Comparison of ENCODE assay signal across 8 cellular contexts in the genomic region with DNA sequence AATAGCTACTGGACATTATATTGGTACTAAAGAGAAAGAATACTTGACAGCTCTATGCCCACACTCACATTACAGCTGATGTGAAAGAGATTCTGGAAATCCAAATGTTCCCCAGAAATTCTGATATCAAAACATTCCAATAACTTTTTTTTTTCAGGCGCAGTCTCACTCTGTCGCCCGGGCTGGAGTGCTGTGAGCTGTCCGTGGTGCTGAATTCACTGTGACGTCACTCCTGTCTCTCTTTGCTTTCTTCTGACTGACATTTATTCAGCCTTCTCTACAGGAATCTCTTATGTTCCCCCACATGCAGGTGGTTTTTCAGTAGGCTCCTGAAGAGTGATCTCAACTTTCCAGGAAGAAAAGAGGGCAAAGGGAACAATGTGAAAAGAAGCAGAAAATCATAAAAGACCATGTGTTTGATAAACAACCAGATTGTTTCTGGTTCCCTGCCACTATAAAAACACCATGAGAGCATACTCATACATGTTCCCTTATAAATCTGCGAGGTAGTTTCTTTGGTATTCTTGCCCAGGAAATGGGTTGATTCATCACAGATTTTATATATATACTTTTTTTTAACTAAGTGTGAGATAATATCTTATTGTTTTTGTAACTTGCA. TPM values are rescaled to one million over a fixed set of nuclear protein-coding genes. Genes with fewer than 3 reads are reported as not detected.
DNase-seq lines count a peak whose midpoint lies in the region; ATAC-seq and TF ChIP-seq lines count a peak whose summit lies in the region.

No MANE protein-coding gene starts in this region.

- H3K27me3 Mint-ChIP-seq in CD4-positive, CD25-positive, alpha-beta regulatory T cell = peaks cover 24% of the 10 kb centered on the region
- H3K27me3 Mint-ChIP-seq in activated CD4-positive, alpha-beta T cell treated with anti-CD3 and anti-CD28 coated beads for 36 hours = peaks cover 41% of the 10 kb centered on the region

- peaks cover 0 to 4% (median 0%) of the 10 kb centered on the region in 7 donors for H3K9me3 Mint-ChIP-seq in CD4-positive, CD25-positive, alpha-beta regulatory T cell
- H3K9me3 Mint-ChIP-seq in activated CD4-positive, alpha-beta T cell treated with anti-CD3 and anti-CD28 coated beads for 36 hours (ENCODE audit: low read depth) = no peaks in the 10 kb centered on the region

- H3K14ac ChIP-seq in mesenchymal stem cell (ENCODE audit: low read length in 2 of 2) = no peak overlapping the region

- CTCF ChIA-PET in activated CD4-positive, alpha-beta T cell treated with anti-CD3 and anti-CD28 coated beads for 36 hours (lab: Charles Lee) = no interaction called here

- no peaks in the 10 kb centered on the region for H3K4me1 ChIP-seq in CD4-positive, CD25-positive, alpha-beta regulatory T cell (ENCODE audit: control insufficient read depth, insufficient read depth, low read length, poor library complexity, severe bottlenecking)
- no peaks in the 10 kb centered on the region for H3K4me1 ChIP-seq in mesenchymal stem cell (ENCODE audit: control insufficient read depth, insufficient read depth, low read depth, low read length)

- TF ChIP-seq CTCF in dorsolateral prefrontal cortex (IDR thresholded peaks at IDR 0.05 in 54 of 56, conservative IDR thresholded peaks at IDR 0.05 in 2 of 56; ENCODE audit: low read depth in 1 of 56, partially characterized antibody in 56 of 56) = peak in 11 of 56 donors; percentile 7 to 38 (median 19)

- no peak overlapping the region for H4K91ac ChIP-seq in mesenchymal stem cell (ENCODE audit: low read length)

- H3K4me1 Mint-ChIP-seq in CD4-positive, CD25-positive, alpha-beta regulatory T cell = no peaks in the 10 kb centered on the region
- H3K4me1 Mint-ChIP-seq in activated CD4-positive, alpha-beta T cell treated with anti-CD3 and anti-CD28 coated beads for 36 hours = no peaks in the 10 kb centered on the region

- ATAC-seq in CD4-positive, CD25-positive, alpha-beta regulatory T cell (ENCODE audit: low read depth in 2 of 2) = no peak
- no peak for ATAC-seq in activated CD4-positive, alpha-beta T cell treated with anti-CD3 and anti-CD28 coated beads for 36 hours

- H3K27me3 ChIP-seq in CD4-positive, CD25-positive, alpha-beta regulatory T cell (ENCODE audit: control insufficient read depth, insufficient read depth, low read length) = peaks cover 2% of the 10 kb centered on the region
- H3K27me3 ChIP-seq in dorsolateral prefrontal cortex (peaks cover 0 to 14% (median 0%) of the 10 kb centered on the region in 45 donors), mesenchymal stem cell (ENCODE audit: control insufficient read depth in 1 of 2, insufficient read depth in 1 of 2, low read length in 2 of 2) (peaks cover 3 to 30% of the 10 kb centered on the region in 2 experiments)

- H3K4me2 ChIP-seq in mesenchymal stem cell (ENCODE audit: low read length, poor library complexity, severe bottlenecking) = no peak overlapping the region

- no peak overlapping the region for H2BK15ac ChIP-seq in mesenchymal stem cell (ENCODE audit: low read depth, poor library complexity, severe bottlenecking)

- no peaks in the 10 kb centered on the region for H3K9me3 ChIP-seq in CD4-positive, CD25-positive, alpha-beta regulatory T cell (ENCODE audit: control insufficient read depth in 2 of 2, low read length in 2 of 2)
- no peaks in the 10 kb centered on the region for H3K9me3 ChIP-seq in mesenchymal stem cell (ENCODE audit: control insufficient read depth, low read length)

- no peak overlapping the region for H2AK5ac ChIP-seq in mesenchymal stem cell (ENCODE audit: low read length, severe bottlenecking)

- H3K79me1 ChIP-seq in mesenchymal stem cell (replicated peaks; ENCODE audit: low read length, poor library complexity, severe bottlenecking) = no peaks in the 10 kb centered on the region

- peak; percentile 39 to 55 (median 55) for DNase-seq in CD4-positive, CD25-positive, alpha-beta regulatory T cell
- DNase-seq in LHCN-M2 (ENCODE audit: low read depth) (peak; percentile 50), dorsolateral prefrontal cortex (peak in 6 of 10 donors; percentile 18 to 66 (median 48)), mesenchymal stem cell (peak; percentile 55), NCI-H187 treated with DMSO at 0.1 percent for 48 hours (lab: John Stamatoyannopoulos, UW) (no peak), DMS79 treated with DMSO at 0.1 percent for 48 hours (lab: John Stamatoyannopoulos, UW) (no peak)
- DNase-seq in activated CD4-positive, alpha-beta T cell treated with anti-CD3 and anti-CD28 coated beads for 36 hours = peak; percentile 82
- DNase-seq in stimulated activated CD8-positive, alpha-beta memory T cell treated with anti-CD3 and anti-CD28 coated beads, Interleukin-4, amount 100 ng/mL, for 1 hour (ENCODE audit: low read depth in 2 of 2, low spot score in 1 of 2) = peak; percentile 26 to 35

- H3K4me3 Mint-ChIP-seq in CD4-positive, CD25-positive, alpha-beta regulatory T cell = no peak overlapping the region
- no peak overlapping the region for H3K4me3 Mint-ChIP-seq in activated CD4-positive, alpha-beta T cell treated with anti-CD3 and anti-CD28 coated beads for 36 hours

- POLR2A ChIA-PET in activated CD4-positive, alpha-beta T cell treated with anti-CD3 and anti-CD28 coated beads for 36 hours (lab: Charles Lee) = no interaction called here

- H3K23ac ChIP-seq in mesenchymal stem cell (ENCODE audit: low read length in 2 of 2) = no peak overlapping the region

- no peak overlapping the region for H3K9ac ChIP-seq in mesenchymal stem cell (ENCODE audit: low read length)

- no peak overlapping the region for H3K4ac ChIP-seq in mesenchymal stem cell (ENCODE audit: low read depth in 1 of 2, low read length in 2 of 2)

- no peak overlapping the region for H2AFZ ChIP-seq in mesenchymal stem cell (ENCODE audit: low read depth, low read length)

- H2BK5ac ChIP-seq in mesenchymal stem cell (ENCODE audit: low read depth, low read length, poor library complexity, severe bottlenecking) = no peak overlapping the region

- H3K18ac ChIP-seq in mesenchymal stem cell (ENCODE audit: low read depth in 1 of 2, low read length in 2 of 2) = no peak overlapping the region

- no peaks in the 10 kb centered on the region for H3K36me3 ChIP-seq in CD4-positive, CD25-positive, alpha-beta regulatory T cell (ENCODE audit: control insufficient read depth, insufficient read depth, low read length)
- H3K36me3 ChIP-seq in mesenchymal stem cell (ENCODE audit: control insufficient read depth in 1 of 2, insufficient read depth in 2 of 2, low read depth in 1 of 2, low read length in 2 of 2) = no peaks in the 10 kb centered on the region

- H3K4me3 ChIP-seq in CD4-positive, CD25-positive, alpha-beta regulatory T cell (ENCODE audit: low read depth, low read length) = no peak overlapping the region
- H3K4me3 ChIP-seq in dorsolateral prefrontal cortex = no peak overlapping the region
- no peak overlapping the region for H3K4me3 ChIP-seq in mesenchymal stem cell (ENCODE audit: insufficient read depth in 1 of 2, low read depth in 1 of 2, low read length in 2 of 2)

- no peak overlapping the region for H3K27ac ChIP-seq in CD4-positive, CD25-positive, alpha-beta regulatory T cell (ENCODE audit: insufficient read depth, low read length, poor library complexity, severe bottlenecking)
- H3K27ac ChIP-seq in dorsolateral prefrontal cortex (no peak overlapping the region), mesenchymal stem cell (ENCODE audit: low read length, poor library complexity, severe bottlenecking) (no peak overlapping the region)

- intact Hi-C loops in activated CD4-positive, alpha-beta T cell treated with anti-CD3 and anti-CD28 coated beads for 36 hours (cut with DNase I, micrococcal nuclease) = loop anchor here in 1 of 2 experiments (1.0 kb wide), 1 partner anchor 30 kb away; no protein-coding TSS in a partner anchor
- intact Hi-C loops in dorsolateral prefrontal cortex (cut with DNase I) = no loop called here

- H4K8ac ChIP-seq in mesenchymal stem cell (ENCODE audit: low read length) = no peak overlapping the region

- no peak overlapping the region for H2BK12ac ChIP-seq in mesenchymal stem cell (ENCODE audit: low read length in 2 of 2)

- H3K36me3 Mint-ChIP-seq in CD4-positive, CD25-positive, alpha-beta regulatory T cell = no peaks in the 10 kb centered on the region
- no peaks in the 10 kb centered on the region for H3K36me3 Mint-ChIP-seq in activated CD4-positive, alpha-beta T cell treated with anti-CD3 and anti-CD28 coated beads for 36 hours (ENCODE audit: low read depth)

- no peak overlapping the region for H2BK120ac ChIP-seq in mesenchymal stem cell (ENCODE audit: low read depth, low read length)

- H3K27ac Mint-ChIP-seq in CD4-positive, CD25-positive, alpha-beta regulatory T cell = no peak overlapping the region
- H3K27ac Mint-ChIP-seq in activated CD4-positive, alpha-beta T cell treated with anti-CD3 and anti-CD28 coated beads for 36 hours = no peak overlapping the region

- WGBS in mesenchymal stem cell = 6% methylated on average over 5 of the region's 6 CpGs

RNA-seq across cellular contexts. Expression of gene S100A7A, which starts 6.2 kb away (rescaled TPM):
- not detected for total RNA-seq in CD4-positive, CD25-positive, alpha-beta regulatory T cell
- polyA plus RNA-seq in CD4-positive, CD25-positive, alpha-beta regulatory T cell = not detected
- total RNA-seq in LHCN-M2 (2014; rRNA removed) (not detected in 2 replicates), dorsolateral prefrontal cortex (not detected)
- not detected for polyA plus RNA-seq in LHCN-M2 (2012)
- total RNA-seq in activated CD4-positive, alpha-beta T cell treated with anti-CD3 and anti-CD28 coated beads for 36 hours = not detected
- polyA plus RNA-seq in mesenchymal stem cell (2013, experiment 1 of 2) = not detected
- not detected for polyA plus RNA-seq in mesenchymal stem cell (2013, experiment 2 of 2)

RNA-seq across cellular contexts. Expression of gene S100A8, which starts 31.7 kb away (rescaled TPM):
- not detected for total RNA-seq in CD4-positive, CD25-positive, alpha-beta regulatory T cell
- polyA plus RNA-seq in CD4-positive, CD25-positive, alpha-beta regulatory T cell = 10 to 100 TPM in 1 of 4 donors, 1 to 10 TPM in 2, not detected in 1; 2.7 to 32.7 (median 7.8) TPM
- not detected in 2 replicates for total RNA-seq in LHCN-M2 (2014; rRNA removed)
- polyA plus RNA-seq in LHCN-M2 (2012) = not detected
- total RNA-seq in activated CD4-positive, alpha-beta T cell treated with anti-CD3 and anti-CD28 coated beads for 36 hours = not detected
- 100 to 1,000 TPM in 7 of 120 experiments, 10 to 100 TPM in 77, 1 to 10 TPM in 33, not detected in 3; 1.0 to 443 (median 19.6) TPM for total RNA-seq in dorsolateral prefrontal cortex
- polyA plus RNA-seq in mesenchymal stem cell (2013, experiment 1 of 2) = not detected
- not detected for polyA plus RNA-seq in mesenchymal stem cell (2013, experiment 2 of 2)

RNA-seq across cellular contexts. Expression of gene S100A7, which starts 37.9 kb away (rescaled TPM):
- total RNA-seq in CD4-positive, CD25-positive, alpha-beta regulatory T cell = not detected
- polyA plus RNA-seq in CD4-positive, CD25-positive, alpha-beta regulatory T cell = not detected
- total RNA-seq in LHCN-M2 (2014; rRNA removed) = not detected in 2 replicates
- polyA plus RNA-seq in LHCN-M2 (2012) = not detected
- not detected for total RNA-seq in activated CD4-positive, alpha-beta T cell treated with anti-CD3 and anti-CD28 coated beads for 36 hours
- total RNA-seq in dorsolateral prefrontal cortex = 1 to 10 TPM in 8 of 120 experiments, under 1 TPM in 1, not detected in 111; 0.97 to 2.8 (median 1.8) TPM
- not detected for polyA plus RNA-seq in mesenchymal stem cell (2013, experiment 1 of 2)
- not detected for polyA plus RNA-seq in mesenchymal stem cell (2013, experiment 2 of 2)

RNA-seq across cellular contexts. Expression of gene S100A12, which starts 47.1 kb away (rescaled TPM):
- total RNA-seq in CD4-positive, CD25-positive, alpha-beta regulatory T cell = not detected
- polyA plus RNA-seq in CD4-positive, CD25-positive, alpha-beta regulatory T cell = 1 to 10 TPM in 1 of 4 donors, under 1 TPM in 1, not detected in 2; 0.51 to 2.2 TPM
- total RNA-seq in LHCN-M2 (2014; rRNA removed) = not detected in 2 replicates
- polyA plus RNA-seq in LHCN-M2 (2012) = not detected
- not detected for total RNA-seq in activated CD4-positive, alpha-beta T cell treated with anti-CD3 and anti-CD28 coated beads for 36 hours
- 100 to 1,000 TPM in 1 of 120 experiments, 10 to 100 TPM in 13, 1 to 10 TPM in 58, not detected in 48; 1.0 to 130 (median 4.4) TPM for total RNA-seq in dorsolateral prefrontal cortex
- polyA plus RNA-seq in mesenchymal stem cell (2013, experiment 1 of 2) = not detected
- not detected for polyA plus RNA-seq in mesenchymal stem cell (2013, experiment 2 of 2)

Comparison
In these comparisons a context has a peak if more than half of its experiments do, and no peak if none do; other contexts are left out.
1. DNase-seq: peak in CD4-positive, CD25-positive, alpha-beta regulatory T cell (3 of 3), LHCN-M2 (single experiment), activated CD4-positive, alpha-beta T cell treated with anti-CD3 and anti-CD28 coated beads for 36 hours (single experiment), dorsolateral prefrontal cortex (6 of 10), mesenchymal stem cell (single experiment) and stimulated activated CD8-positive, alpha-beta memory T cell treated with anti-CD3 and anti-CD28 coated beads, Interleukin-4, amount 100 ng/mL, for 1 hour (2 of 2); none in NCI-H187 treated with DMSO at 0.1 percent for 48 hours (single experiment) and DMS79 treated with DMSO at 0.1 percent for 48 hours (single experiment).